1 cellular context compared by ENCODE assay signal in the genomic region with DNA sequence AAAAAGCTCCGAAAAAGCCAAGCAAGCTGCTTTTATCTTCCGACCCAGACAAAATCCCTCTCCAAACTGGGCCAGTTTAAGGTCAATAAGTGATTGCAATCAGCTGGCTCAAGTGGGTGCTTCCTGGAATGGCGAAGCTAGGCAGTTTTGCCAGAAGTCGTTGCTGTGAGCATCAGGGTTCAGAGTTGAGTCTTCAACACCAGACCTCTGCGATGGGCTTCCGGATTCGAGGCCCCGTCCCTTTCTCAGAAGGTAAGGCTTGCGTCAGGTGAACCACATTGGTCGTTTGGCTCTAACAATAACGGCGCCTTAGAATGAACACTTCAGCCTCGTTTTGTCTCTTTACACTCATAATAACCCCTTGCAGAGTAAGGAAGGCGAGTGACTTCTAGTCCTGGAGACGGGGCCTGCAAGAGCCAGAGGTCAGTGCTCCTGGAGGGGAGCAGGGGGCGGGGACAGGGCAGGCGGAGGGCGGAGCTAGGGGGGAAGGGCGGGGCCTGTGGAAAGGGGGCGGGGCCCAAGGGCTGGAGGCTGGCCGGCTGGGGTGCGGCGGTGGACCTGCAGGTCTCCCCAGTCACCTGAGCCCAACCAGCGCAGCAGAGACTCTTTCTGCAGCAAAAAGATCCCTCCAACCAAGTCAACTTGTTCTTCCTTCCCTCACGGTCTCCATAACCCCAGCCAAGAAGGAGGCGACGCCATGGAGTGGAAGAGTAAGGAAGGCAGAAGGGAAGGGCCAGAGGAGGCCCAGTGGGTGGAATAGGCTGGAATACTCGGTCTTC.
TF ChIP-seq lines count a peak whose summit lies in the region.

No MANE protein-coding gene starts in this region.

TF ChIP-seq in K562, 482 proteins besides CTCF, POLR2A, EP300 and RAD21 (continues in another document):
- TF ChIP-seq, protein P1, sequence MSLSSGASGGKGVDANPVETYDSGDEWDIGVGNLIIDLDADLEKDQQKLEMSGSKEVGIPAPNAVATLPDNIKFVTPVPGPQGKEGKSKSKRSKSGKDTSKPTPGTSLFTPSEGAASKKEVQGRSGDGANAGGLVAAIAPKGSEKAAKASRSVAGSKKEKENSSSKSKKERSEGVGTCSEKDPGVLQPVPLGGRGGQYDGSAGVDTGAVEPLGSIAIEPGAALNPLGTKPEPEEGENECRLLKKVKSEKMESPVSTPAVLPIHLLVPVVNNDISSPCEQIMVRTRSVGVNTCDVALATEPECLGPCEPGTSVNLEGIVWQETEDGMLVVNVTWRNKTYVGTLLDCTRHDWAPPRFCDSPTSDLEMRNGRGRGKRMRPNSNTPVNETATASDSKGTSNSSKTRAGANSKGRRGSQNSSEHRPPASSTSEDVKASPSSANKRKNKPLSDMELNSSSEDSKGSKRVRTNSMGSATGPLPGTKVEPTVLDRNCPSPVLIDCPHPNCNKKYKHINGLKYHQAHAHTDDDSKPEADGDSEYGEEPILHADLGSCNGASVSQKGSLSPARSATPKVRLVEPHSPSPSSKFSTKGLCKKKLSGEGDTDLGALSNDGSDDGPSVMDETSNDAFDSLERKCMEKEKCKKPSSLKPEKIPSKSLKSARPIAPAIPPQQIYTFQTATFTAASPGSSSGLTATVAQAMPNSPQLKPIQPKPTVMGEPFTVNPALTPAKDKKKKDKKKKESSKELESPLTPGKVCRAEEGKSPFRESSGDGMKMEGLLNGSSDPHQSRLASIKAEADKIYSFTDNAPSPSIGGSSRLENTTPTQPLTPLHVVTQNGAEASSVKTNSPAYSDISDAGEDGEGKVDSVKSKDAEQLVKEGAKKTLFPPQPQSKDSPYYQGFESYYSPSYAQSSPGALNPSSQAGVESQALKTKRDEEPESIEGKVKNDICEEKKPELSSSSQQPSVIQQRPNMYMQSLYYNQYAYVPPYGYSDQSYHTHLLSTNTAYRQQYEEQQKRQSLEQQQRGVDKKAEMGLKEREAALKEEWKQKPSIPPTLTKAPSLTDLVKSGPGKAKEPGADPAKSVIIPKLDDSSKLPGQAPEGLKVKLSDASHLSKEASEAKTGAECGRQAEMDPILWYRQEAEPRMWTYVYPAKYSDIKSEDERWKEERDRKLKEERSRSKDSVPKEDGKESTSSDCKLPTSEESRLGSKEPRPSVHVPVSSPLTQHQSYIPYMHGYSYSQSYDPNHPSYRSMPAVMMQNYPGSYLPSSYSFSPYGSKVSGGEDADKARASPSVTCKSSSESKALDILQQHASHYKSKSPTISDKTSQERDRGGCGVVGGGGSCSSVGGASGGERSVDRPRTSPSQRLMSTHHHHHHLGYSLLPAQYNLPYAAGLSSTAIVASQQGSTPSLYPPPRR (CRISPR knock-in tag; IDR thresholded peaks at IDR 0.05; ENCODE audit: borderline replicate concordance) = no peak
- TF ChIP-seq POLR2H (tag; IDR thresholded peaks at IDR 0.05; ENCODE audit: low read depth) (peak; percentile 63), SRSF9 (IDR thresholded peaks at IDR 0.05; ENCODE audit: borderline replicate concordance, low read depth, low read length) (no peak), ZNF444 (CRISPR knock-in tag; IDR thresholded peaks at IDR 0.05) (no peak), FOXK1 (CRISPR knock-in tag; IDR thresholded peaks at IDR 0.05; ENCODE audit: borderline replicate concordance) (no peak), NFIC (IDR thresholded peaks at IDR 0.05) (peak; percentile 50; the same call in 1 of the 2 replicates), MTA3 (IDR thresholded peaks at IDR 0.05; ENCODE audit: borderline replicate concordance) (peak; percentile 47; the same call in 1 of the 2 replicates), NEUROD1 (IDR thresholded peaks at IDR 0.05; ENCODE audit: borderline replicate concordance, low read depth, low read length, partially characterized antibody) (peak; percentile 28), NR4A1 (CRISPR knock-in tag; IDR thresholded peaks at IDR 0.05) (no peak), NR4A1 (tag; IDR thresholded peaks at IDR 0.05) (no peak; the same call in 1 of the 2 replicates), ZNF586 (CRISPR knock-in tag; conservative IDR thresholded peaks at IDR 0.05) (no peak), SIX5 (IDR thresholded peaks at IDR 0.05; ENCODE audit: borderline replicate concordance in 1 of 2, insufficient read depth in 1 of 2, low read depth in 1 of 2, low read length in 2 of 2) (no peak), NFE2L1 (tag; IDR thresholded peaks at IDR 0.05; ENCODE audit: borderline replicate concordance, low read depth) (no peak), TEAD1 (CRISPR knock-in tag; IDR thresholded peaks at IDR 0.05) (no peak), ZNF561 (CRISPR knock-in tag; conservative IDR thresholded peaks at IDR 0.05) (no peak), DIDO1 (tag; IDR thresholded peaks at IDR 0.05; ENCODE audit: low read depth) (no peak), C11orf30 (IDR thresholded peaks at IDR 0.05; ENCODE audit: low read depth) (no peak), KAT8 (IDR thresholded peaks at IDR 0.05; ENCODE audit: low read depth) (no peak), DNMT1 (IDR thresholded peaks at IDR 0.05) (no peak; the same call in 1 of the 2 replicates), ZNF830 (CRISPR knock-in tag; IDR thresholded peaks at IDR 0.05) (no peak), ZNF644 (tag; IDR thresholded peaks at IDR 0.05; ENCODE audit: low read depth) (no peak), TGIF2 (CRISPR knock-in tag; IDR thresholded peaks at IDR 0.05) (no peak), NRF1 (conservative IDR thresholded peaks at IDR 0.05 in 1 of 2, IDR thresholded peaks at IDR 0.05 in 1 of 2) (peak in 1 of 2 experiments; percentile 45; a peak in 1 of 4 replicates), FOXM1 (IDR thresholded peaks at IDR 0.05; ENCODE audit: low read depth) (peak; percentile 47; the same call in 1 of the 2 replicates), FOXM1 (CRISPR knock-in tag; IDR thresholded peaks at IDR 0.05; ENCODE audit: low read depth) (no peak), CBFA2T2 (conservative IDR thresholded peaks at IDR 0.05) (peak; percentile 27; the same call in 1 of the 2 replicates)
- TF ChIP-seq, protein P2, sequence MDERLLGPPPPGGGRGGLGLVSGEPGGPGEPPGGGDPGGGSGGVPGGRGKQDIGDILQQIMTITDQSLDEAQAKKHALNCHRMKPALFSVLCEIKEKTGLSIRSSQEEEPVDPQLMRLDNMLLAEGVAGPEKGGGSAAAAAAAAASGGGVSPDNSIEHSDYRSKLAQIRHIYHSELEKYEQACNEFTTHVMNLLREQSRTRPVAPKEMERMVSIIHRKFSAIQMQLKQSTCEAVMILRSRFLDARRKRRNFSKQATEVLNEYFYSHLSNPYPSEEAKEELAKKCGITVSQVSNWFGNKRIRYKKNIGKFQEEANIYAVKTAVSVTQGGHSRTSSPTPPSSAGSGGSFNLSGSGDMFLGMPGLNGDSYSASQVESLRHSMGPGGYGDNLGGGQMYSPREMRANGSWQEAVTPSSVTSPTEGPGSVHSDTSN (CRISPR knock-in tag; IDR thresholded peaks at IDR 0.05; ENCODE audit: low read depth) = no peak
- TF ChIP-seq, protein P2 (tag; conservative IDR thresholded peaks at IDR 0.05; ENCODE audit: low read depth) = no peak
- TF ChIP-seq, protein P3, sequence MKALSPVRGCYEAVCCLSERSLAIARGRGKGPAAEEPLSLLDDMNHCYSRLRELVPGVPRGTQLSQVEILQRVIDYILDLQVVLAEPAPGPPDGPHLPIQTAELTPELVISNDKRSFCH (CRISPR knock-in tag; IDR thresholded peaks at IDR 0.05) = no peak
- TF ChIP-seq, protein P3 (tag; IDR thresholded peaks at IDR 0.05) = peak; percentile 50; the same call in 1 of the 2 replicates
- TF ChIP-seq, protein P4, sequence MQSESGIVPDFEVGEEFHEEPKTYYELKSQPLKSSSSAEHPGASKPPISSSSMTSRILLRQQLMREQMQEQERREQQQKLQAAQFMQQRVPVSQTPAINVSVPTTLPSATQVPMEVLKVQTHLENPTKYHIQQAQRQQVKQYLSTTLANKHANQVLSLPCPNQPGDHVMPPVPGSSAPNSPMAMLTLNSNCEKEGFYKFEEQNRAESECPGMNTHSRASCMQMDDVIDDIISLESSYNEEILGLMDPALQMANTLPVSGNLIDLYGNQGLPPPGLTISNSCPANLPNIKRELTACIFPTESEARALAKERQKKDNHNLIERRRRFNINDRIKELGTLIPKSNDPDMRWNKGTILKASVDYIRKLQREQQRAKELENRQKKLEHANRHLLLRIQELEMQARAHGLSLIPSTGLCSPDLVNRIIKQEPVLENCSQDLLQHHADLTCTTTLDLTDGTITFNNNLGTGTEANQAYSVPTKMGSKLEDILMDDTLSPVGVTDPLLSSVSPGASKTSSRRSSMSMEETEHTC (IDR thresholded peaks at IDR 0.05) = no peak
- TF ChIP-seq, protein P5, sequence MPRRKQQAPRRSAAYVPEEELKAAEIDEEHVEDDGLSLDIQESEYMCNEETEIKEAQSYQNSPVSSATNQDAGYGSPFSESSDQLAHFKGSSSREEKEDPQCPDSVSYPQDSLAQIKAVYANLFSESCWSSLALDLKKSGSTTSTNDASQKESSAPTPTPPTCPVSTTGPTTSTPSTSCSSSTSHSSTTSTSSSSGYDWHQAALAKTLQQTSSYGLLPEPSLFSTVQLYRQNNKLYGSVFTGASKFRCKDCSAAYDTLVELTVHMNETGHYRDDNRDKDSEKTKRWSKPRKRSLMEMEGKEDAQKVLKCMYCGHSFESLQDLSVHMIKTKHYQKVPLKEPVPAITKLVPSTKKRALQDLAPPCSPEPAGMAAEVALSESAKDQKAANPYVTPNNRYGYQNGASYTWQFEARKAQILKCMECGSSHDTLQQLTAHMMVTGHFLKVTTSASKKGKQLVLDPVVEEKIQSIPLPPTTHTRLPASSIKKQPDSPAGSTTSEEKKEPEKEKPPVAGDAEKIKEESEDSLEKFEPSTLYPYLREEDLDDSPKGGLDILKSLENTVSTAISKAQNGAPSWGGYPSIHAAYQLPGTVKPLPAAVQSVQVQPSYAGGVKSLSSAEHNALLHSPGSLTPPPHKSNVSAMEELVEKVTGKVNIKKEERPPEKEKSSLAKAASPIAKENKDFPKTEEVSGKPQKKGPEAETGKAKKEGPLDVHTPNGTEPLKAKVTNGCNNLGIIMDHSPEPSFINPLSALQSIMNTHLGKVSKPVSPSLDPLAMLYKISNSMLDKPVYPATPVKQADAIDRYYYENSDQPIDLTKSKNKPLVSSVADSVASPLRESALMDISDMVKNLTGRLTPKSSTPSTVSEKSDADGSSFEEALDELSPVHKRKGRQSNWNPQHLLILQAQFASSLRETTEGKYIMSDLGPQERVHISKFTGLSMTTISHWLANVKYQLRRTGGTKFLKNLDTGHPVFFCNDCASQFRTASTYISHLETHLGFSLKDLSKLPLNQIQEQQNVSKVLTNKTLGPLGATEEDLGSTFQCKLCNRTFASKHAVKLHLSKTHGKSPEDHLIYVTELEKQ (CRISPR knock-in tag; IDR thresholded peaks at IDR 0.05) = no peak
- TF ChIP-seq, protein P6, sequence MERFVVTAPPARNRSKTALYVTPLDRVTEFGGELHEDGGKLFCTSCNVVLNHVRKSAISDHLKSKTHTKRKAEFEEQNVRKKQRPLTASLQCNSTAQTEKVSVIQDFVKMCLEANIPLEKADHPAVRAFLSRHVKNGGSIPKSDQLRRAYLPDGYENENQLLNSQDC (CRISPR knock-in tag; IDR thresholded peaks at IDR 0.05) = no peak
- TF ChIP-seq, protein P7, sequence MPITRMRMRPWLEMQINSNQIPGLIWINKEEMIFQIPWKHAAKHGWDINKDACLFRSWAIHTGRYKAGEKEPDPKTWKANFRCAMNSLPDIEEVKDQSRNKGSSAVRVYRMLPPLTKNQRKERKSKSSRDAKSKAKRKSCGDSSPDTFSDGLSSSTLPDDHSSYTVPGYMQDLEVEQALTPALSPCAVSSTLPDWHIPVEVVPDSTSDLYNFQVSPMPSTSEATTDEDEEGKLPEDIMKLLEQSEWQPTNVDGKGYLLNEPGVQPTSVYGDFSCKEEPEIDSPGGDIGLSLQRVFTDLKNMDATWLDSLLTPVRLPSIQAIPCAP (CRISPR knock-in tag; IDR thresholded peaks at IDR 0.05; ENCODE audit: borderline replicate concordance) = no peak
- TF ChIP-seq, protein P8, sequence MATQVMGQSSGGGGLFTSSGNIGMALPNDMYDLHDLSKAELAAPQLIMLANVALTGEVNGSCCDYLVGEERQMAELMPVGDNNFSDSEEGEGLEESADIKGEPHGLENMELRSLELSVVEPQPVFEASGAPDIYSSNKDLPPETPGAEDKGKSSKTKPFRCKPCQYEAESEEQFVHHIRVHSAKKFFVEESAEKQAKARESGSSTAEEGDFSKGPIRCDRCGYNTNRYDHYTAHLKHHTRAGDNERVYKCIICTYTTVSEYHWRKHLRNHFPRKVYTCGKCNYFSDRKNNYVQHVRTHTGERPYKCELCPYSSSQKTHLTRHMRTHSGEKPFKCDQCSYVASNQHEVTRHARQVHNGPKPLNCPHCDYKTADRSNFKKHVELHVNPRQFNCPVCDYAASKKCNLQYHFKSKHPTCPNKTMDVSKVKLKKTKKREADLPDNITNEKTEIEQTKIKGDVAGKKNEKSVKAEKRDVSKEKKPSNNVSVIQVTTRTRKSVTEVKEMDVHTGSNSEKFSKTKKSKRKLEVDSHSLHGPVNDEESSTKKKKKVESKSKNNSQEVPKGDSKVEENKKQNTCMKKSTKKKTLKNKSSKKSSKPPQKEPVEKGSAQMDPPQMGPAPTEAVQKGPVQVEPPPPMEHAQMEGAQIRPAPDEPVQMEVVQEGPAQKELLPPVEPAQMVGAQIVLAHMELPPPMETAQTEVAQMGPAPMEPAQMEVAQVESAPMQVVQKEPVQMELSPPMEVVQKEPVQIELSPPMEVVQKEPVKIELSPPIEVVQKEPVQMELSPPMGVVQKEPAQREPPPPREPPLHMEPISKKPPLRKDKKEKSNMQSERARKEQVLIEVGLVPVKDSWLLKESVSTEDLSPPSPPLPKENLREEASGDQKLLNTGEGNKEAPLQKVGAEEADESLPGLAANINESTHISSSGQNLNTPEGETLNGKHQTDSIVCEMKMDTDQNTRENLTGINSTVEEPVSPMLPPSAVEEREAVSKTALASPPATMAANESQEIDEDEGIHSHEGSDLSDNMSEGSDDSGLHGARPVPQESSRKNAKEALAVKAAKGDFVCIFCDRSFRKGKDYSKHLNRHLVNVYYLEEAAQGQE (CRISPR knock-in tag; IDR thresholded peaks at IDR 0.05; ENCODE audit: low read depth) = peak; percentile 24; the same call in 1 of the 2 replicates
